In genomic region chr12:22459872-22460490, GRCh38 we compare ENCODE assay signal across 8 cellular contexts.
DNase-seq lines count a peak whose midpoint lies in the region; ATAC-seq and TF ChIP-seq lines count a peak whose summit lies in the region.

No MANE protein-coding gene starts in this region.

- H3K9me3 ChIP-seq in neuronal stem cell (replicated peaks in 1 of 2; ENCODE audit: control insufficient read depth in 2 of 2, insufficient read depth in 1 of 2, low read depth in 1 of 2, low read length in 2 of 2), result no peaks in the 10 kb centered on the region

- no peak overlapping the region for H3K18ac ChIP-seq in neuronal stem cell (ENCODE audit: low read length)

- H4K8ac ChIP-seq in neuronal stem cell (ENCODE audit: low read depth, low read length), result no peak overlapping the region

- no peak overlapping the region for H3K14ac ChIP-seq in neuronal stem cell (ENCODE audit: low read length)

- no peak overlapping the region for H2BK5ac ChIP-seq in neuronal stem cell (ENCODE audit: low read length)

- DNase-seq in DMS 273 (lab: John Stamatoyannopoulos, UW; ENCODE audit: unreplicated experiment), result peak; percentile 74
- peak; percentile 50 for DNase-seq in LHCN-M2 (ENCODE audit: low read depth)
- peak; percentile 55 for DNase-seq in fibroblast of gingiva (ENCODE audit: low read depth)
- peak; percentile 12 for DNase-seq in neuronal stem cell (ENCODE audit: low spot score)
- DNase-seq in T1000 (lab: John Stamatoyannopoulos, UW), result no peak

- no peak overlapping the region for H3K4me2 ChIP-seq in neuronal stem cell (ENCODE audit: insufficient read depth, low read length, poor library complexity, severe bottlenecking)

- H2BK15ac ChIP-seq in neuronal stem cell (ENCODE audit: low read length), result no peak overlapping the region

- no peaks in the 10 kb centered on the region for H3K27me3 ChIP-seq in neuronal stem cell (ENCODE audit: control insufficient read depth in 3 of 3, insufficient read depth in 3 of 3, low read depth in 1 of 3, low read length in 3 of 3)

- no peak overlapping the region for H3K9ac ChIP-seq in neuronal stem cell (ENCODE audit: low read depth, low read length, poor library complexity)

- H3K4me1 ChIP-seq in neuronal stem cell (ENCODE audit: control insufficient read depth in 2 of 2, insufficient read depth in 1 of 2, low read depth in 1 of 2, low read length in 2 of 2), result no peaks in the 10 kb centered on the region

- H3K4ac ChIP-seq in neuronal stem cell (ENCODE audit: low read length), result no peak overlapping the region

- no peak overlapping the region for H2AFZ ChIP-seq in neuronal stem cell (ENCODE audit: low read length)

- H3K36me3 ChIP-seq in neuronal stem cell (replicated peaks in 1 of 2; ENCODE audit: control insufficient read depth in 2 of 2, insufficient read depth in 2 of 2, low read length in 2 of 2), result peaks cover 0 to 28% of the 10 kb centered on the region in 2 donors

- no peak overlapping the region for H3K4me3 ChIP-seq in neuronal stem cell (ENCODE audit: low read length in 2 of 2)

- H3K23ac ChIP-seq in neuronal stem cell (ENCODE audit: low read depth, low read length, poor library complexity), result no peak overlapping the region

- ATAC-seq in GM19397 (IDR thresholded peaks at IDR 0.05; ENCODE audit: unreplicated experiment) (peak; percentile 73), SK-N-SH treated with all-trans-retinoic acid at 6 μM for 48 hours (peak; percentile 81), HG03095 (IDR thresholded peaks at IDR 0.05; ENCODE audit: unreplicated experiment) (no peak)

- no peak overlapping the region for H2AK5ac ChIP-seq in neuronal stem cell (ENCODE audit: low read depth, low read length)

- no peak overlapping the region for H3K27ac ChIP-seq in neuronal stem cell (replicated peaks; ENCODE audit: low read length)

- no peaks in the 10 kb centered on the region for H3K79me1 ChIP-seq in neuronal stem cell (ENCODE audit: low read depth, low read length)

- WGBS in neuronal stem cell (ENCODE audit: extremely low coverage in 2 of 2, insufficient read length in 2 of 2, insufficient replicate concordance in 1 of 2), 2 donors, result no CpG with 5 or more reads among the region's 3 CpGs

- no peak overlapping the region for H2BK12ac ChIP-seq in neuronal stem cell (ENCODE audit: low read length)

- no peak overlapping the region for H2BK120ac ChIP-seq in neuronal stem cell (ENCODE audit: low read depth, low read length)

- no peak overlapping the region for H4K91ac ChIP-seq in neuronal stem cell (ENCODE audit: low read depth, low read length, poor library complexity)

TF ChIP-seq in SK-N-SH treated with all-trans-retinoic acid at 6 μM for 48 hours, 23 proteins besides CTCF, POLR2A, EP300 and RAD21:
- TF ChIP-seq OSR1 (CRISPR knock-in tag; IDR thresholded peaks at IDR 0.05), result no peak
- no peak for TF ChIP-seq TSHZ2 (CRISPR knock-in tag; IDR thresholded peaks at IDR 0.05)
- no peak for TF ChIP-seq CREB5 (CRISPR knock-in tag; IDR thresholded peaks at IDR 0.05; ENCODE audit: low read depth)
